Comparison of ENCODE assay signal across 9 cellular contexts in genomic region chr11:122808494-122808893, GRCh38. TPM values are rescaled to one million over a fixed set of nuclear protein-coding genes. Genes with fewer than 3 reads are reported as not detected.
DNase-seq lines count a peak whose midpoint lies in the region; ATAC-seq and TF ChIP-seq lines count a peak whose summit lies in the region.
"Had no signal": no experiment of that assay in that cellular context is flagged by ENCODE, and none has a peak within 500 bp of the region (broad histone marks: within the 10 kb centered on the region; RNA-seq: fewer than 3 reads in every experiment).

No MANE protein-coding gene starts in this region.

- POLR2A ChIA-PET in IMR-90 (lab: Charles Lee; ENCODE audit: unreplicated experiment) = interaction anchor here (0.7 kb wide), 1 partner anchor 266 kb away, joined by 8 read pairs; no protein-coding TSS in a partner anchor

- in situ Hi-C loops in IMR-90 (cut with MboI; ENCODE audit: low sequenced_read_pairs) = no loop called here

- peak overlapping the region; percentile 71 for H2BK120ac ChIP-seq in IMR-90 (ENCODE audit: low read depth, low read length)

- no peak overlapping the region for H2AK9ac ChIP-seq in IMR-90 (replicated peaks; ENCODE audit: low read depth, low read length, poor library complexity)

- TF ChIP-seq RAD21 in IMR-90 (IDR thresholded peaks at IDR 0.05; ENCODE audit: low read length) = no peak

- no peaks in the 10 kb centered on the region for H3K27me3 Mint-ChIP-seq in dendritic cell treated with granulocyte-macrophage colony-stimulating factor and Interleukin-4, amounts not matched to agents 40 ng/mL and 50 ng/mL, for 4 days

- H2AK5ac ChIP-seq in IMR-90 (ENCODE audit: low read depth, low read length) = no peak overlapping the region; the same call in 1 of the 2 replicates

- H4K91ac ChIP-seq in IMR-90 (ENCODE audit: insufficient read depth, low read depth, low read length) = no peak overlapping the region

- peak overlapping the region; percentile 8; the same call in 1 of the 2 replicates for H3K4me2 ChIP-seq in IMR-90 (ENCODE audit: low read depth, low read length)

- DNase-seq in ELR (ENCODE audit: low read depth) = peak; percentile 63
- peak; percentile 73 for DNase-seq in IMR-90
- DNase-seq in stimulated activated CD8-positive, alpha-beta memory T cell treated with anti-CD3 and anti-CD28 coated beads, Interleukin-4, amount 100 ng/mL, for 48 hours = peak; percentile 43
- no peak for DNase-seq in DMS 273 treated with DMSO at 0.1 percent for 48 hours (lab: John Stamatoyannopoulos, UW)
- no peak for DNase-seq in NCI-H2196 (lab: John Stamatoyannopoulos, UW; ENCODE audit: unreplicated experiment)
- no peak for DNase-seq in SHP77 (lab: John Stamatoyannopoulos, UW)

- peak overlapping the region; percentile 65; the same call in 1 of the 2 replicates for H3K4ac ChIP-seq in IMR-90 (ENCODE audit: low read depth, low read length)

- peaks cover 10% of the 10 kb centered on the region for H3K4me1 ChIP-seq in IMR-90 (ENCODE audit: control insufficient read depth, insufficient read depth, low read length)

- intact Hi-C loops in IMR-90 (cut with micrococcal nuclease) = no loop called here
- intact Hi-C loops in dendritic cell treated with granulocyte-macrophage colony-stimulating factor and Interleukin-4, amounts not matched to agents 40 ng/mL and 50 ng/mL, for 4 days (cut with micrococcal nuclease) = no loop called here

- ATAC-seq in GM21423 (IDR thresholded peaks at IDR 0.05; ENCODE audit: unreplicated experiment) = peak; percentile 83
- ATAC-seq in IMR-90 (ENCODE audit: low read depth) = peak; percentile 79
- ATAC-seq: K562 had no signal

- peak overlapping the region; percentile 38 for H2AFZ ChIP-seq in IMR-90 (replicated peaks; ENCODE audit: low read length, poor library complexity)

- no peak overlapping the region for H3K56ac ChIP-seq in IMR-90 (ENCODE audit: extremely low read depth, insufficient read depth, low read length)

- peak overlapping the region; percentile 51; the same call in 1 of the 2 replicates for H3K23ac ChIP-seq in IMR-90 (ENCODE audit: low read depth, low read length)

- 0 out of 2 replicates have a peak overlapping the region, but pooled peaks have one; percentile 16 for H3K18ac ChIP-seq in IMR-90 (ENCODE audit: low read depth, low read length)

- H3K9ac ChIP-seq in IMR-90 (ENCODE audit: low read depth, low read length) = no peak overlapping the region

- no peaks in the 10 kb centered on the region for H4K20me1 ChIP-seq in IMR-90 (ENCODE audit: insufficient read depth, low read length)

- BruUV-seq in IMR-90 (replicated peaks; lab: Mats Ljungman, UMichigan) = no TSS peak

- H3K14ac ChIP-seq in IMR-90 (replicated peaks; ENCODE audit: low read depth, low read length) = peak overlapping the region; percentile 81

- no peak overlapping the region for H2BK5ac ChIP-seq in IMR-90 (ENCODE audit: low read depth, low read length, poor library complexity, severe bottlenecking)

- no CpG with 5 or more reads among the region's 2 CpGs for WGBS in IMR-90 (ENCODE audit: extremely low coverage in 2 of 2, insufficient read length in 1 of 2), 2 experiments

- H3K4me1 Mint-ChIP-seq in dendritic cell treated with granulocyte-macrophage colony-stimulating factor and Interleukin-4, amounts not matched to agents 40 ng/mL and 50 ng/mL, for 4 days (ENCODE audit: low read depth) = peaks cover 18% of the 10 kb centered on the region

- peak overlapping the region; percentile 64; the same call in 1 of the 2 replicates for H4K5ac ChIP-seq in IMR-90 (ENCODE audit: low read depth, low read length)

- H3K27ac Mint-ChIP-seq in dendritic cell treated with granulocyte-macrophage colony-stimulating factor and Interleukin-4, amounts not matched to agents 40 ng/mL and 50 ng/mL, for 4 days = peak overlapping the region; percentile 50

- H3K9me3 ChIP-seq in IMR-90 (ENCODE audit: control insufficient read depth, insufficient read depth, low read length) = no peaks in the 10 kb centered on the region

- peaks cover 12% of the 10 kb centered on the region for H3K9me1 ChIP-seq in IMR-90 (ENCODE audit: insufficient read depth, low read length)

- dilution Hi-C loops in IMR-90 (cut with HindIII; ENCODE audit: low sequenced_read_pairs, unreplicated experiment) = no loop called here

- H2BK20ac ChIP-seq in IMR-90 (ENCODE audit: low read depth, low read length) = peak overlapping the region; percentile 47; the same call in 1 of the 2 replicates

- no peak for TF ChIP-seq CTCF in IMR-90 (conservative IDR thresholded peaks at IDR 0.05; ENCODE audit: low read depth, low read length)

- no peak for TF ChIP-seq POLR2A in IMR-90 (IDR thresholded peaks at IDR 0.05; ENCODE audit: low read depth, low read length)

- peak overlapping the region; percentile 50; the same call in 1 of the 2 replicates for H3K27ac ChIP-seq in IMR-90 (ENCODE audit: insufficient read depth, low read length)

- H3K9me3 Mint-ChIP-seq in dendritic cell treated with granulocyte-macrophage colony-stimulating factor and Interleukin-4, amounts not matched to agents 40 ng/mL and 50 ng/mL, for 4 days = no peaks in the 10 kb centered on the region

- H3K36me3 Mint-ChIP-seq in dendritic cell treated with granulocyte-macrophage colony-stimulating factor and Interleukin-4, amounts not matched to agents 40 ng/mL and 50 ng/mL, for 4 days (ENCODE audit: low read depth) = peaks cover 37% of the 10 kb centered on the region

- H3K4me3 ChIP-seq in IMR-90 (ENCODE audit: insufficient read depth, low read depth, low read length) = no peak overlapping the region
- H3K4me3 ChIP-seq: K562 had no signal

- no peak overlapping the region for H2BK15ac ChIP-seq in IMR-90 (ENCODE audit: low read depth, low read length)

- H4K8ac ChIP-seq in IMR-90 (ENCODE audit: low read depth in 2 of 2, low read length in 2 of 2) = peak overlapping the region in 1 of 2 experiments; percentile 26; a peak in 1 of 4 replicates

- H3K36me3 ChIP-seq in IMR-90 (ENCODE audit: control insufficient read depth, insufficient read depth, low read length) = peaks cover 5% of the 10 kb centered on the region

- CTCF ChIA-PET in IMR-90 (lab: Yijun Ruan, JAX) = interaction anchor here (0.5 to 1.9 kb wide), 7 partner anchors 10 to 1013 kb away, joined by 3 to 8 read pairs (median 4); no protein-coding TSS in a partner anchor

- H3K79me1 ChIP-seq in IMR-90 (ENCODE audit: low read depth in 1 of 2, low read length in 2 of 2) = peaks cover 0 to 8% of the 10 kb centered on the region in 2 experiments; a peak in 2 of 4 replicates

- peak overlapping the region; percentile 17 for H3K4me3 Mint-ChIP-seq in dendritic cell treated with granulocyte-macrophage colony-stimulating factor and Interleukin-4, amounts not matched to agents 40 ng/mL and 50 ng/mL, for 4 days

- H3K27me3 ChIP-seq in IMR-90 (ENCODE audit: control insufficient read depth, insufficient read depth, low read length) = no peaks in the 10 kb centered on the region

TF ChIP-seq in IMR-90, 13 proteins besides CTCF, POLR2A, EP300 and RAD21:
- no peak for TF ChIP-seq RCOR1 (IDR thresholded peaks at IDR 0.05; ENCODE audit: insufficient replicate concordance, low read length)
- no peak for TF ChIP-seq SMC3 (IDR thresholded peaks at IDR 0.05; ENCODE audit: low read depth, low read length)
- no peak for TF ChIP-seq FOS (IDR thresholded peaks at IDR 0.05; ENCODE audit: low read depth, low read length)
- no peak for TF ChIP-seq MAZ (IDR thresholded peaks at IDR 0.05; ENCODE audit: borderline replicate concordance, low read depth, low read length)
- no peak for TF ChIP-seq CHD1 (IDR thresholded peaks at IDR 0.05; ENCODE audit: low read depth, low read length)
- no peak for TF ChIP-seq BHLHE40 (IDR thresholded peaks at IDR 0.05; ENCODE audit: low read depth, low read length)
- TF ChIP-seq NFE2L2 (IDR thresholded peaks at IDR 0.05; ENCODE audit: low read depth, low read length) = no peak
- no peak for TF ChIP-seq MAFK (IDR thresholded peaks at IDR 0.05; ENCODE audit: low read depth, low read length)
- no peak for TF ChIP-seq RFX5 (IDR thresholded peaks at IDR 0.05; ENCODE audit: low read depth, low read length)
- TF ChIP-seq USF2 (IDR thresholded peaks at IDR 0.05; ENCODE audit: low read depth, low read length) = no peak
- no peak for TF ChIP-seq ELK1 (IDR thresholded peaks at IDR 0.05; ENCODE audit: borderline replicate concordance, low read depth, low read length)

RNA-seq across cellular contexts. Expression of gene CRTAM, which starts 29.8 kb away (rescaled TPM):
- not detected in 2 replicates for total RNA-seq in IMR-90 (2012; rRNA removed)
- polyA plus RNA-seq in IMR-90 (2012; rRNA removed) = not detected in 2 replicates
- polyA plus RNA-seq in IMR-90 (2012; cell fraction: cytosol; rRNA removed) = not detected in 2 replicates
- polyA plus RNA-seq in IMR-90 (2012; cell fraction: nucleus; rRNA removed; ENCODE audit: low replicate concordance) = not detected in 2 replicates
- total RNA-seq: K562 had no signal
- polyA plus RNA-seq: K562 had no signal

Comparison
In these comparisons a context has a peak if more than half of its experiments do, and no peak if none do; other contexts are left out.
1. DNase-seq: peak in ELR (single experiment), IMR-90 (single experiment) and stimulated activated CD8-positive, alpha-beta memory T cell treated with anti-CD3 and anti-CD28 coated beads, Interleukin-4, amount 100 ng/mL, for 48 hours (single experiment); none in DMS 273 treated with DMSO at 0.1 percent for 48 hours (single experiment), NCI-H2196 (single experiment) and SHP77 (0 of 2).